24 cellular contexts compared by ENCODE assay signal in the genomic region with DNA sequence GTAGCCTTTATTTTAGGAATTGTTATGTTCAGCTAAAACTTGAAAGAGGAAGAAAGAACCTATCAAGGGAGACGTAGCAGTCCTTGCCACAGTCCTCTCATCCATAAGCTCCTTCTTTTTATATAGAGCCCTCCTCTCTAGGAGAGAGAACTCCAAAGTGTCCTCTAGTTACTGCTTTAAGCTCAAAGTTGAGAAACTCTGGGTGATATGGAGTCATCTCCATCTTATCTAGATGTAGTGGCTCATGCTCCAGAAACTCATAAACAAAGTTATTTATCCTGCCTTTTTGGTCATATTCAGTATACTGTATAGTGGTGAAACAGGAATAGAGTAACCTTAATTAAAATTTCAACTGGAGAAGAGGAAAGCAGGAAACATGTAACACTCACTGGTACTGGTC.
"Had no signal": no experiment of that assay in that cellular context is flagged by ENCODE, and none has a peak within 500 bp of the region (broad histone marks: within the 10 kb centered on the region; RNA-seq: fewer than 3 reads in every experiment).

No MANE protein-coding gene starts in this region.

- H3K9me3 ChIP-seq: body of pancreas, mucosa of descending colon, pancreas, prostate gland had no signal

- H3K4me1 ChIP-seq: gastrocnemius medialis, left ventricle myocardium inferior, pancreas, prostate gland, tibial nerve had no signal

- ATAC-seq: activated CD4-positive, CD25-positive, alpha-beta regulatory T cell treated with anti-CD3 and anti-CD28 coated beads, Interleukin-2, amount 50 U/mL, for 24 hours; body of pancreas; gastrocnemius medialis; mucosa of descending colon had no signal

- H3K27ac Mint-ChIP-seq: nephron progenitor cell had no signal

- H3K4me3 ChIP-seq: body of pancreas, gastrocnemius medialis, left ventricle myocardium inferior, mucosa of descending colon, pancreas, prostate gland, sigmoid colon, tibial nerve had no signal

- H3K27me3 ChIP-seq: body of pancreas, gastrocnemius medialis, pancreas, sigmoid colon, tibial nerve had no signal

- DNase-seq: activated CD4-positive, alpha-beta T cell treated with anti-CD3 and anti-CD28 coated beads for 48 hours; activated CD4-positive, alpha-beta T cell treated with anti-CD3 and anti-CD28 coated beads, Interleukin-2, amount 50 U/mL, for 48 hours; activated CD8-positive, alpha-beta memory T cell treated with anti-CD3 and anti-CD28 coated beads for 24 hours; activated gamma-delta T cell treated with Interleukin-2 at 50 U/mL for 16 hours; activated naive CD4-positive, alpha-beta T cell treated with anti-CD3 and anti-CD28 coated beads, Interleukin-2, amount 50 U/mL, for 16 hours; activated T-cell treated with anti-CD3 and anti-CD28 coated beads, Interleukin-2, amount 50 U/mL, for 1 hour; body of pancreas; effector CD8-positive, alpha-beta T cell; gastrocnemius medialis; glutamatergic neuron; left ventricle myocardium inferior; mucosa of descending colon; nephron progenitor cell; pancreas; sigmoid colon; small intestine; stimulated activated CD4-positive, alpha-beta T cell treated with anti-CD3 and anti-CD28 coated beads, Interleukin-1b, Interleukin-23, amount 100 ng/mL, for 48 hours; stimulated activated CD4-positive, alpha-beta T cell treated with anti-CD3 and anti-CD28 coated beads, Interleukin-4, amount 100 ng/mL, for 4 hours; stimulated activated CD8-positive, alpha-beta memory T cell treated with anti-CD3 and anti-CD28 coated beads, Interleukin-4, amount 100 ng/mL, for 48 hours; stimulated activated naive CD4-positive, alpha-beta T cell had no signal

- H3K36me3 ChIP-seq: gastrocnemius medialis, left ventricle myocardium inferior, pancreas, prostate gland, sigmoid colon, tibial nerve had no signal

- H3K4me3 Mint-ChIP-seq: nephron progenitor cell had no signal

- H3K27ac ChIP-seq: body of pancreas, gastrocnemius medialis, left ventricle myocardium inferior, pancreas, prostate gland, sigmoid colon, tibial nerve, VCaP had no signal
